ENCODE assay signal across 8 cellular contexts in the genomic region with DNA sequence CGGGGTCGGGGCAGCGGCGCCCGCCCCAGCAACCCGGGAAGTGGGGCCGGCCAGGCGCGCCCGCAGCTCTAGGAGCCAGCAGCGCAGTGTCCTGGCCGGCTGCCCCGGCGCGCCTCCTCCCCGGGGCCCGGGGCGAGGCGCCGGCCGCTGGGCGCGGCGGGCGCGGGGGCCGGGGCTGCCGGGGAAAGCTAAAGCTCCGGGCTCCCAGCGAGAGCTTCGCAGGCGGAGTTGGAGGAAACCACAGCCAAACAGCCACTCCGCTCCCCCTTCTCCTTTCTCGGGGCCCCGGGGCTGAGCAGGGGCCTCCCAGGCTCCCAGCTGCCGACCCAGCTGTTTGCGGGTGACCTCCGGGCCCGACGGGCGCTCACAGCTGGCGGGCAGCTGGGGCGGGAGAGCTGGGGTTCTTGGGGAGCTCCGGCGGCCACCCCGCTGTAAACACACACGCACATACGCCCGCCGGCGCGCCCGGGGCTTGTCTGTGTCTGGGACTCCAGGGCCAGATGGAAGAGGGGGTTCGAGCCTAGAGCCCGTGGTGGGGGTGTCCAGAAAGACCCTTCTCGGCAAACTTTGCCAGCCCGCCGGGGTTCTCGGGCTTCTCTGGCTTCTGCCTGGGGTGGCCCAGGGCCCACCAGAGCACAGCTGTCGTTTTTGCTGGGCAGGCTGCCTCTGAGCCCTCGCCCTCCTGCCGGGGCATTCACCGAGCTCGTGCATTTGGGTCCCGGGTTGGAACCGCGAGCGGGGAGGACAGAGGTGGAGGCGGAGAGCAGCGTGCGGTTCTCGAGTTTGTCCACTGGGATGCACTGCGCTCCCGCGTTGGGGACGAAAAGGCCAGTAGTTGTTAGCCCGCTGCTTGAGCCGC. TPM values are rescaled to one million over a fixed set of nuclear protein-coding genes. Genes with fewer than 3 reads are reported as not detected.
DNase-seq lines count a peak whose midpoint lies in the region; ATAC-seq, FAIRE-seq and TF ChIP-seq lines count a peak whose summit lies in the region.

No MANE protein-coding gene starts in this region.

- WGBS in pancreas, 2 donors, result 1 to 2% methylated on average over 49 to 78 of the region's 78 CpGs

- H3K9me3 ChIP-seq in pancreas (no peaks in the 10 kb centered on the region), SJCRH30 (replicated peaks) (no peaks in the 10 kb centered on the region)

- no peak for DNase-seq in AG04449 (ENCODE audit: low read depth, low spot score)
- peak; percentile 18 for DNase-seq in GM12865 (ENCODE audit: low read depth)
- peak; percentile 66 to 76 for DNase-seq in foreskin keratinocyte
- DNase-seq in pancreas, result peak; percentile 35 to 82 (median 46)
- DNase-seq in SIG-M5 (lab: John Stamatoyannopoulos, UW), result no peak
- DNase-seq in SJCRH30, result no peak

- peak; percentile 49 for TF ChIP-seq CTCF in AG04449 (IDR thresholded peaks at IDR 0.05; ENCODE audit: insufficient read depth, low read length, missing control alignments)
- peak; percentile 32 for TF ChIP-seq CTCF in GM12865 (IDR thresholded peaks at IDR 0.05; ENCODE audit: insufficient read depth, low read depth, low read length, missing control alignments)
- TF ChIP-seq CTCF in foreskin keratinocyte (conservative IDR thresholded peaks at IDR 0.05), result peak; percentile 95
- peak; percentile 9 to 48 (median 32) for TF ChIP-seq CTCF in pancreas (IDR thresholded peaks at IDR 0.05)

- FAIRE-seq in pancreas (lab: Jason Lieb, UNC), result no peak

- CTCF ChIA-PET in AG04449 (lab: Yijun Ruan, JAX), result interaction anchor here (0.8 kb wide), 1 partner anchor 171 kb away, joined by 3 read pairs; no protein-coding TSS in a partner anchor

- ATAC-seq in SK-N-SH treated with all-trans-retinoic acid at 6 μM for 48 hours, result peak; percentile 68; the same call in 2 of the 3 replicates
- peak; percentile 79 for ATAC-seq in foreskin keratinocyte
- peak; percentile 57 to 86 (median 80) for ATAC-seq in pancreas
- no peak for ATAC-seq in GM18870 (IDR thresholded peaks at IDR 0.05; ENCODE audit: unreplicated experiment)

- H3K36me3 ChIP-seq in pancreas, result no peaks in the 10 kb centered on the region
- H3K36me3 ChIP-seq in SJCRH30, result no peaks in the 10 kb centered on the region

- POLR2A ChIA-PET in AG04449 (lab: Yijun Ruan, JAX), result no interaction called here

- H3K4me3 ChIP-seq in AG04449 (ENCODE audit: low read depth, low read length) (no peak overlapping the region; the same call in 1 of the 2 replicates), GM12865 (ENCODE audit: low read depth, low read length) (no peak overlapping the region), pancreas (peak overlapping the region in 2 of 4 donors; percentile 29 to 36), SJCRH30 (no peak overlapping the region)

- H3K27me3 ChIP-seq in foreskin keratinocyte, result no peaks in the 10 kb centered on the region
- H3K27me3 ChIP-seq in pancreas, result peaks cover 0 to 31% (median 0%) of the 10 kb centered on the region in 4 donors
- peaks cover 8% of the 10 kb centered on the region for H3K27me3 ChIP-seq in SJCRH30

- intact Hi-C loops in pancreas (cut with DNase I), result loop anchor here in 2 of 3 donors (10.0 kb wide), 1 partner anchor 1089 kb away; no protein-coding TSS in a partner anchor

- H3K27ac ChIP-seq in foreskin keratinocyte (peak overlapping the region; percentile 86), pancreas (no peak overlapping the region), SJCRH30 (no peak overlapping the region)

- peaks cover 15% of the 10 kb centered on the region for H3K4me1 ChIP-seq in foreskin keratinocyte
- no peaks in the 10 kb centered on the region for H3K4me1 ChIP-seq in pancreas
- H3K4me1 ChIP-seq in SJCRH30, result no peaks in the 10 kb centered on the region

TF ChIP-seq in SK-N-SH treated with all-trans-retinoic acid at 6 μM for 48 hours, 23 proteins besides CTCF, POLR2A, EP300 and RAD21:
- TF ChIP-seq PPARA (CRISPR knock-in tag; IDR thresholded peaks at IDR 0.05; ENCODE audit: borderline replicate concordance) (no peak), GLIS3 (CRISPR knock-in tag; IDR thresholded peaks at IDR 0.05) (no peak), BACH2 (CRISPR knock-in tag; IDR thresholded peaks at IDR 0.05; ENCODE audit: borderline replicate concordance) (no peak), ZFP3 (CRISPR knock-in tag; IDR thresholded peaks at IDR 0.05) (no peak), ZNF565 (CRISPR knock-in tag; conservative IDR thresholded peaks at IDR 0.05; ENCODE audit: low read depth) (no peak), ZNF70 (CRISPR knock-in tag; IDR thresholded peaks at IDR 0.05) (no peak)

RNA-seq across cellular contexts. Expression of gene AJAP1, which starts 1.5 kb away (rescaled TPM):
- total RNA-seq in foreskin keratinocyte (13.0 and 13.4 TPM in 2 replicates), pancreas (1 to 10 TPM in 4 of 6 donors, under 1 TPM in 2; 0.40 to 4.3 (median 2.2) TPM)
- polyA plus RNA-seq in foreskin keratinocyte (6.4 and 7.9 TPM in 2 replicates), pancreas (1 to 10 TPM in 1 of 2 donors, under 1 TPM in 1; 0.38 to 3.1 TPM)
- total RNA-seq in SJCRH30 (2014; rRNA removed; shearing (Covaris generic)), result not detected in 2 replicates

Comparison
In these comparisons a context has a peak if more than half of its experiments do, and no peak if none do; other contexts are left out.
1. DNase-seq: peak in GM12865 (single experiment), foreskin keratinocyte (2 of 2) and pancreas (6 of 6); none in AG04449 (single experiment), SIG-M5 (single experiment) and SJCRH30 (0 of 2).
2. CTCF ChIP-seq: peak in every context shown above with its lines; median percentile 95 in foreskin keratinocyte; 49 in AG04449; 32 in GM12865; 32 in pancreas.